In genomic region chr21:41974752-41975053, GRCh38 we compare ENCODE assay signal across 14 cellular contexts. TPM values are rescaled to one million over a fixed set of nuclear protein-coding genes. Genes with fewer than 3 reads are reported as not detected.
A peak's percentile ranks its signal among the peaks of the same experiment; 100 is the strongest.
DNase-seq lines count a peak whose midpoint lies in the region; ATAC-seq and TF ChIP-seq lines count a peak whose summit lies in the region.
"Had no signal": no experiment of that assay in that cellular context is flagged by ENCODE, and none has a peak within 500 bp of the region (broad histone marks: within the 10 kb centered on the region; RNA-seq: fewer than 3 reads in every experiment).

No MANE protein-coding gene starts in this region.

- intact Hi-C loops in left ventricle myocardium inferior (cut with micrococcal nuclease) (no loop called here), left cardiac atrium (cut with DNase I) (no loop called here)
- intact Hi-C loops in dendritic cell treated with granulocyte-macrophage colony-stimulating factor and Interleukin-4, amounts not matched to agents 40 ng/mL and 50 ng/mL, for 4 days (cut with micrococcal nuclease): no loop called here

- ATAC-seq in left cardiac atrium (no peak), GM19023 (IDR thresholded peaks at IDR 0.05; ENCODE audit: unreplicated experiment) (no peak)
- ATAC-seq in stimulated activated memory B cell treated with anti-CD40 and anti-IgM and Interleukin-4, amounts not matched to agents 10 μg/mL and 1 μg/mL and 100 μg/mL, for 72 hours: no peak

- no peak for TF ChIP-seq CTCF in left ventricle myocardium inferior (IDR thresholded peaks at IDR 0.05; ENCODE audit: borderline replicate concordance)
- no peak for TF ChIP-seq CTCF in GM13976 (IDR thresholded peaks at IDR 0.05; ENCODE audit: borderline replicate concordance, control extremely low read depth, extremely low read depth, insufficient read depth, missing control alignments)

- peaks cover 10% of the 10 kb centered on the region for H3K9me3 ChIP-seq in left ventricle myocardium inferior (replicated peaks)

- H3K4me3 ChIP-seq in left ventricle myocardium inferior: no peak overlapping the region

- peaks cover 17% of the 10 kb centered on the region for H3K4me1 Mint-ChIP-seq in dendritic cell treated with granulocyte-macrophage colony-stimulating factor and Interleukin-4, amounts not matched to agents 40 ng/mL and 50 ng/mL, for 4 days (ENCODE audit: low read depth)
- peaks cover 16% of the 10 kb centered on the region for H3K4me1 Mint-ChIP-seq in stimulated activated memory B cell treated with anti-CD40 and anti-IgM and Interleukin-4, amounts not matched to agents 10 μg/mL and 1 μg/mL and 100 μg/mL, for 72 hours

- DNase-seq in left ventricle myocardium inferior: no peak
- no peak for DNase-seq in left cardiac atrium
- DNase-seq in GM13976 (ENCODE audit: low spot score): peak; percentile 12
- no peak for DNase-seq in putamen (ENCODE audit: low spot score)
- DNase-seq in COR-L47 (lab: John Stamatoyannopoulos, UW): no peak
- DNase-seq: DMS153, IMR-90, NCI-H1417 treated with DMSO at 0.1 percent for 48 hours, NCI-H2029, NCI-H524 had no signal

- peak overlapping the region; percentile 59 for H3K27ac ChIP-seq in left ventricle myocardium inferior (replicated peaks)

- H3K27me3 ChIP-seq in left ventricle myocardium inferior (ENCODE audit: low read depth): no peaks in the 10 kb centered on the region

- in situ Hi-C loops in GM13976 (cut with MboI; ENCODE audit: low sequenced_read_pairs, unreplicated experiment): no loop called here

- peaks cover 4% of the 10 kb centered on the region for H3K27me3 Mint-ChIP-seq in dendritic cell treated with granulocyte-macrophage colony-stimulating factor and Interleukin-4, amounts not matched to agents 40 ng/mL and 50 ng/mL, for 4 days
- peaks cover 7% of the 10 kb centered on the region for H3K27me3 Mint-ChIP-seq in stimulated activated memory B cell treated with anti-CD40 and anti-IgM and Interleukin-4, amounts not matched to agents 10 μg/mL and 1 μg/mL and 100 μg/mL, for 72 hours

- H3K4me3 Mint-ChIP-seq in dendritic cell treated with granulocyte-macrophage colony-stimulating factor and Interleukin-4, amounts not matched to agents 40 ng/mL and 50 ng/mL, for 4 days: no peak overlapping the region
- H3K4me3 Mint-ChIP-seq in stimulated activated memory B cell treated with anti-CD40 and anti-IgM and Interleukin-4, amounts not matched to agents 10 μg/mL and 1 μg/mL and 100 μg/mL, for 72 hours: no peak overlapping the region
- H3K4me3 Mint-ChIP-seq: B cell had no signal

- H3K36me3 Mint-ChIP-seq in dendritic cell treated with granulocyte-macrophage colony-stimulating factor and Interleukin-4, amounts not matched to agents 40 ng/mL and 50 ng/mL, for 4 days (ENCODE audit: low read depth): no peaks in the 10 kb centered on the region
- peaks cover 8% of the 10 kb centered on the region for H3K36me3 Mint-ChIP-seq in stimulated activated memory B cell treated with anti-CD40 and anti-IgM and Interleukin-4, amounts not matched to agents 10 μg/mL and 1 μg/mL and 100 μg/mL, for 72 hours

- no peaks in the 10 kb centered on the region for H3K36me3 ChIP-seq in left ventricle myocardium inferior

- peaks cover 16% of the 10 kb centered on the region for H3K4me1 ChIP-seq in left ventricle myocardium inferior

- H3K9me3 Mint-ChIP-seq in dendritic cell treated with granulocyte-macrophage colony-stimulating factor and Interleukin-4, amounts not matched to agents 40 ng/mL and 50 ng/mL, for 4 days: peaks cover 10% of the 10 kb centered on the region
- peaks cover 8% of the 10 kb centered on the region for H3K9me3 Mint-ChIP-seq in stimulated activated memory B cell treated with anti-CD40 and anti-IgM and Interleukin-4, amounts not matched to agents 10 μg/mL and 1 μg/mL and 100 μg/mL, for 72 hours

- peak overlapping the region; percentile 62 for H3K27ac Mint-ChIP-seq in dendritic cell treated with granulocyte-macrophage colony-stimulating factor and Interleukin-4, amounts not matched to agents 40 ng/mL and 50 ng/mL, for 4 days
- peak overlapping the region; percentile 70 for H3K27ac Mint-ChIP-seq in stimulated activated memory B cell treated with anti-CD40 and anti-IgM and Interleukin-4, amounts not matched to agents 10 μg/mL and 1 μg/mL and 100 μg/mL, for 72 hours
- H3K27ac Mint-ChIP-seq: B cell had no signal

RNA-seq across cellular contexts. Expression of gene C2CD2, which starts 20.9 kb away (rescaled TPM):
- total RNA-seq in left ventricle myocardium inferior: 5.9 TPM
- total RNA-seq in left cardiac atrium: 10 to 100 TPM; 16.2 to 17.1 TPM

RNA-seq across cellular contexts. Expression of gene ZBTB21, which starts 35.5 kb away (rescaled TPM):
- total RNA-seq in left ventricle myocardium inferior (4.9 TPM), left cardiac atrium (10 to 100 TPM in 1 of 2 donors, 1 to 10 TPM in 1; 5.7 to 14.7 TPM)
